In genomic region chr1:245261786-245262185, GRCh38 we compare ENCODE assay signal across 1 cellular context.
TF ChIP-seq lines count a peak whose summit lies in the region.

No MANE protein-coding gene starts in this region.

TF ChIP-seq in WTC11, 78 proteins besides CTCF, POLR2A, EP300 and RAD21 (continued from another document):
- TF ChIP-seq AFF4 (CRISPR knock-in tag; IDR thresholded peaks at IDR 0.05; ENCODE audit: borderline replicate concordance) = no peak
- TF ChIP-seq ZMAT4 (CRISPR knock-in tag; IDR thresholded peaks at IDR 0.05) = no peak
- TF ChIP-seq CREM (CRISPR knock-in tag; IDR thresholded peaks at IDR 0.05) = no peak
